ENCODE assay signal across 8 cellular contexts in genomic region chr17:40069751-40070643, GRCh38. TPM values are rescaled to one million over a fixed set of nuclear protein-coding genes. Genes with fewer than 3 reads are reported as not detected.
A peak's percentile ranks its signal among the peaks of the same experiment; 100 is the strongest.
DNase-seq lines count a peak whose midpoint lies in the region; ATAC-seq, FAIRE-seq and TF ChIP-seq lines count a peak whose summit lies in the region.

No MANE protein-coding gene starts in this region.

- no TSS peak for BruUV-seq in HepG2 (replicated peaks; lab: Mats Ljungman, UMichigan)

- H3K27me3 ChIP-seq in HepG2 (ENCODE audit: control insufficient read depth in 1 of 2, insufficient read depth in 2 of 2, low read length in 2 of 2) (no peaks in the 10 kb centered on the region), right lobe of liver (no peaks in the 10 kb centered on the region), left ventricle myocardium inferior (ENCODE audit: low read depth) (no peaks in the 10 kb centered on the region)

- peaks cover 81% of the 10 kb centered on the region for H3K4me1 Mint-ChIP-seq in stimulated activated effector memory CD8-positive, alpha-beta T cell treated with anti-CD3 and anti-CD28 coated beads, Interleukin-12 subunit alpha, Interleukin-12 subunit beta, amount 100 ng/mL, for 72 hours

- H3K36me3 ChIP-seq in HepG2 (replicated peaks in 1 of 2; ENCODE audit: control insufficient read depth in 1 of 2, insufficient read depth in 2 of 2, low read length in 2 of 2) (0 out of 5 replicates have a peak, but pooled peaks cover 1 to 4% of the 10 kb centered on the region in 2 experiments), right lobe of liver (no peaks in the 10 kb centered on the region), left ventricle myocardium inferior (peaks cover 9% of the 10 kb centered on the region)

- DNase-seq in HepG2 (ENCODE audit: low spot score) = no peak
- DNase-seq in right lobe of liver = no peak
- peak; percentile 75 for DNase-seq in NCI-H510A treated with DMSO at 0.1 percent for 48 hours (lab: John Stamatoyannopoulos, UW)
- peak; percentile 33 for DNase-seq in activated naive CD4-positive, alpha-beta T cell treated with anti-CD3 and anti-CD28 coated beads, Interleukin-2, amount 50 U/mL, for 16 hours
- DNase-seq in left ventricle myocardium inferior = no peak
- DNase-seq in stimulated activated effector memory CD8-positive, alpha-beta T cell treated with anti-CD3 and anti-CD28 coated beads, Interleukin-12 subunit alpha, Interleukin-12 subunit beta, amount 100 ng/mL, for 72 hours (ENCODE audit: low spot score in 2 of 2) = no peak
- no peak for DNase-seq in NOMO-1 (lab: John Stamatoyannopoulos, UW; ENCODE audit: unreplicated experiment in 2 of 2)

- H3K9ac ChIP-seq in HepG2 (ENCODE audit: insufficient read depth, low read depth, low read length) = no peak overlapping the region

- H3K4me1 ChIP-seq in HepG2 (ENCODE audit: insufficient read depth, low read length) (peaks cover 90% of the 10 kb centered on the region), right lobe of liver (peaks cover 2 to 40% (median 20%) of the 10 kb centered on the region in 4 donors), left ventricle myocardium inferior (peaks cover 99% of the 10 kb centered on the region)

- H3K27ac ChIP-seq in HepG2 (ENCODE audit: extremely low read length, insufficient read depth, low read length) (no peak overlapping the region), right lobe of liver (peak overlapping the region in 1 of 3 donors; percentile 18), left ventricle myocardium inferior (replicated peaks) (peak overlapping the region; percentile 100)

- H3K4me3 Mint-ChIP-seq in stimulated activated effector memory CD8-positive, alpha-beta T cell treated with anti-CD3 and anti-CD28 coated beads, Interleukin-12 subunit alpha, Interleukin-12 subunit beta, amount 100 ng/mL, for 72 hours = peak overlapping the region; percentile 83

- H3K4me3 ChIP-seq in HepG2 (replicated peaks in 1 of 3; ENCODE audit: insufficient read depth in 1 of 3, low read depth in 2 of 3, low read length in 3 of 3) = peak overlapping the region in 1 of 3 experiments; percentile 56; a peak in 1 of 6 replicates
- H3K4me3 ChIP-seq in right lobe of liver = no peak overlapping the region
- H3K4me3 ChIP-seq in left ventricle myocardium inferior = peak overlapping the region; percentile 55

- intact Hi-C loops in HepG2 (cut with micrococcal nuclease; ENCODE audit: unreplicated experiment) (no loop called here), right lobe of liver (cut with DNase I) (loop anchor here in 1 of 2 donors (10.0 kb wide), 1 partner anchor 55 kb away; the partner anchor contains the start of gene CSF3), left ventricle myocardium inferior (cut with micrococcal nuclease) (no loop called here)

- CTCF ChIA-PET in HepG2 (lab: Yijun Ruan, JAX; ENCODE audit: low intra/inter-chr PET ratio, low total read pairs) = no interaction called here

- TF ChIP-seq CTCF in HepG2 (CRISPR knock-in tag; IDR thresholded peaks at IDR 0.05) (peak; percentile 21; the same call in 1 of the 2 replicates), right lobe of liver (IDR thresholded peaks at IDR 0.05) (no peak), left ventricle myocardium inferior (IDR thresholded peaks at IDR 0.05; ENCODE audit: borderline replicate concordance) (peak; percentile 52)

- TF ChIP-seq EP300 in HepG2 (IDR thresholded peaks at IDR 0.05; ENCODE audit: low read depth in 2 of 2, low read length in 2 of 2) (no peak), HepG2 (CRISPR knock-in tag; IDR thresholded peaks at IDR 0.05; ENCODE audit: borderline replicate concordance) (no peak)

- no peaks in the 10 kb centered on the region for H3K9me3 ChIP-seq in HepG2 (ENCODE audit: low read length)
- H3K9me3 ChIP-seq in right lobe of liver = no peaks in the 10 kb centered on the region
- H3K9me3 ChIP-seq in left ventricle myocardium inferior (replicated peaks) = no peaks in the 10 kb centered on the region

- no peak for TF ChIP-seq RAD21 in HepG2 (CRISPR knock-in tag; IDR thresholded peaks at IDR 0.05)

- POLR2A ChIA-PET in HepG2 (lab: Yijun Ruan, JAX) = interaction anchor here (3.5 to 4.2 kb wide), 2 partner anchors 7 to 30 kb away, joined by 29 to 47 read pairs; partner anchors contain the start of genes NR1D1 and THRA

- ATAC-seq in HepG2 (no peak), right lobe of liver (no peak), HG03175 (IDR thresholded peaks at IDR 0.05; ENCODE audit: unreplicated experiment) (no peak)
- peak; percentile 53 for ATAC-seq in stimulated activated effector memory CD8-positive, alpha-beta T cell treated with anti-CD3 and anti-CD28 coated beads, Interleukin-12 subunit alpha, Interleukin-12 subunit beta, amount 100 ng/mL, for 72 hours

- no peak for FAIRE-seq in HepG2 (lab: Jason Lieb, UNC)

- peaks cover 10% of the 10 kb centered on the region for H3K36me3 Mint-ChIP-seq in stimulated activated effector memory CD8-positive, alpha-beta T cell treated with anti-CD3 and anti-CD28 coated beads, Interleukin-12 subunit alpha, Interleukin-12 subunit beta, amount 100 ng/mL, for 72 hours

- peak overlapping the region; percentile 80; the same call in 1 of the 2 replicates for H3K4me2 ChIP-seq in HepG2 (ENCODE audit: low read depth, low read length)

- H3K9me3 Mint-ChIP-seq in stimulated activated effector memory CD8-positive, alpha-beta T cell treated with anti-CD3 and anti-CD28 coated beads, Interleukin-12 subunit alpha, Interleukin-12 subunit beta, amount 100 ng/mL, for 72 hours = no peaks in the 10 kb centered on the region

- no peak overlapping the region for H2AFZ ChIP-seq in HepG2 (ENCODE audit: low read length)

- in situ Hi-C loops in HepG2 (cut with HindIII; ENCODE audit: extremely low pct_ligation_motif_present, low pct_unique_long_range_greater_than_20kb) = no loop called here

- peak overlapping the region; percentile 95 for H3K27ac Mint-ChIP-seq in stimulated activated effector memory CD8-positive, alpha-beta T cell treated with anti-CD3 and anti-CD28 coated beads, Interleukin-12 subunit alpha, Interleukin-12 subunit beta, amount 100 ng/mL, for 72 hours

- WGBS in HepG2 (ENCODE audit: low lambda C conversion rate) = 75% methylated on average over 13 of the region's 14 CpGs
- WGBS in right lobe of liver (ENCODE audit: insufficient coverage, low coverage, low lambda C conversion rate, missing lambda C conversion rate) = 71% methylated on average over 5 of the region's 14 CpGs

- peaks cover 2% of the 10 kb centered on the region for H3K79me2 ChIP-seq in HepG2 (ENCODE audit: insufficient read depth, low read length)

- H4K20me1 ChIP-seq in HepG2 (ENCODE audit: insufficient read depth, low read length) = no peaks in the 10 kb centered on the region

- no peak for TF ChIP-seq POLR2A in HepG2 (IDR thresholded peaks at IDR 0.05; ENCODE audit: insufficient read depth in 1 of 2, low read depth in 2 of 2, low read length in 2 of 2)
- no peak for TF ChIP-seq POLR2A in right lobe of liver (IDR thresholded peaks at IDR 0.05)

RNA-seq across cellular contexts. Expression of gene THRA, which starts 7.2 kb away (rescaled TPM):
- total RNA-seq in HepG2 (2016; rRNA removed; fragmentation: Illumina TruSeq; extraction: Trizol) (9.9 and 10.4 TPM in 2 replicates), right lobe of liver (1 to 10 TPM; 3.7 to 9.4 (median 7.7) TPM), left ventricle myocardium inferior (78.3 TPM)
- total RNA-seq in HepG2 (2016; cell fraction: cytosol; rRNA removed; fragmentation: Illumina TruSeq; extraction: Trizol; ENCODE audit: low read depth) = 4.9 and 5.0 TPM in 2 replicates
- 8.1 and 10.9 TPM in 2 replicates for total RNA-seq in HepG2 (2016; cell fraction: insoluble cytoplasmic fraction; rRNA removed; fragmentation: Illumina TruSeq; extraction: Trizol)
- 12.8 TPM in 2 replicates for total RNA-seq in HepG2 (2016; cell fraction: membrane; rRNA removed; fragmentation: Illumina TruSeq; extraction: Trizol)
- total RNA-seq in HepG2 (2016; cell fraction: nucleus; rRNA removed; fragmentation: Illumina TruSeq; extraction: Trizol) = 5.9 and 6.8 TPM in 2 replicates
- polyA plus RNA-seq in HepG2 (2011; rRNA removed) = 8.0 and 8.6 TPM in 2 replicates
- 7.7 and 8.0 TPM in 2 replicates for polyA plus RNA-seq in HepG2 (2011; cell fraction: cytosol; rRNA removed)
- polyA plus RNA-seq in HepG2 (2011; cell fraction: nucleus; rRNA removed) = 12.1 and 13.6 TPM in 2 replicates
- polyA plus RNA-seq in HepG2 (2012) = 11.6 and 15.5 TPM in 2 replicates
- 4.3 TPM in 2 replicates for polyA plus RNA-seq in HepG2 (2016; cell fraction: cytosol; fragmentation: Illumina TruSeq; extraction: Trizol; ENCODE audit: low read depth)
- polyA plus RNA-seq in HepG2 (2016; cell fraction: insoluble cytoplasmic fraction; fragmentation: Illumina TruSeq; extraction: Trizol; ENCODE audit: low read depth) = 8.0 and 12.4 TPM in 2 replicates
- 9.9 and 10.7 TPM in 2 replicates for polyA plus RNA-seq in HepG2 (2016; cell fraction: membrane; fragmentation: Illumina TruSeq; extraction: Trizol; ENCODE audit: low read depth)
- 11.5 and 12.3 TPM in 2 replicates for polyA plus RNA-seq in HepG2 (2016; cell fraction: nucleus; fragmentation: Illumina TruSeq; extraction: Trizol; ENCODE audit: insufficient read depth, low read depth)
- polyA minus RNA-seq in HepG2 (2011; rRNA and poly(A)+ RNA removed; ENCODE audit: low replicate concordance) = 14.3 and 17.9 TPM in 2 replicates
- 5.3 and 7.4 TPM in 2 replicates for polyA minus RNA-seq in HepG2 (2011; cell fraction: cytosol; rRNA and poly(A)+ RNA removed)
- polyA minus RNA-seq in HepG2 (2011; cell fraction: nucleus; rRNA and poly(A)+ RNA removed) = 7.2 and 7.5 TPM in 2 replicates

RNA-seq across cellular contexts. Expression of gene MED24, which starts 15.8 kb away (rescaled TPM):
- total RNA-seq in HepG2 (2016; rRNA removed; fragmentation: Illumina TruSeq; extraction: Trizol) (51.1 and 66.5 TPM in 2 replicates), right lobe of liver (10 to 100 TPM; 29.0 to 38.2 (median 35.9) TPM), left ventricle myocardium inferior (58.2 TPM)
- total RNA-seq in HepG2 (2016; cell fraction: cytosol; rRNA removed; fragmentation: Illumina TruSeq; extraction: Trizol; ENCODE audit: low read depth) = 14.5 and 17.6 TPM in 2 replicates
- 50.7 and 65.1 TPM in 2 replicates for total RNA-seq in HepG2 (2016; cell fraction: insoluble cytoplasmic fraction; rRNA removed; fragmentation: Illumina TruSeq; extraction: Trizol)
- total RNA-seq in HepG2 (2016; cell fraction: membrane; rRNA removed; fragmentation: Illumina TruSeq; extraction: Trizol) = 26.0 and 27.2 TPM in 2 replicates
- 65.1 and 70.6 TPM in 2 replicates for total RNA-seq in HepG2 (2016; cell fraction: nucleus; rRNA removed; fragmentation: Illumina TruSeq; extraction: Trizol)
- polyA plus RNA-seq in HepG2 (2011; rRNA removed) = 67.7 and 78.0 TPM in 2 replicates
- 28.7 and 32.2 TPM in 2 replicates for polyA plus RNA-seq in HepG2 (2011; cell fraction: cytosol; rRNA removed)
- 613 and 896 TPM in 2 replicates for polyA plus RNA-seq in HepG2 (2011; cell fraction: nucleus; rRNA removed)
- 70.6 and 74.6 TPM in 2 replicates for polyA plus RNA-seq in HepG2 (2012)
- polyA plus RNA-seq in HepG2 (2016; cell fraction: cytosol; fragmentation: Illumina TruSeq; extraction: Trizol; ENCODE audit: low read depth) = 9.7 and 12.0 TPM in 2 replicates
- 46.8 and 59.5 TPM in 2 replicates for polyA plus RNA-seq in HepG2 (2016; cell fraction: insoluble cytoplasmic fraction; fragmentation: Illumina TruSeq; extraction: Trizol; ENCODE audit: low read depth)
- polyA plus RNA-seq in HepG2 (2016; cell fraction: membrane; fragmentation: Illumina TruSeq; extraction: Trizol; ENCODE audit: low read depth) = 20.4 and 23.8 TPM in 2 replicates
- polyA plus RNA-seq in HepG2 (2016; cell fraction: nucleus; fragmentation: Illumina TruSeq; extraction: Trizol; ENCODE audit: insufficient read depth, low read depth) = 182 and 188 TPM in 2 replicates
- polyA minus RNA-seq in HepG2 (2011; rRNA and poly(A)+ RNA removed; ENCODE audit: low replicate concordance) = 133 and 240 TPM in 2 replicates
- 49.1 and 58.4 TPM in 2 replicates for polyA minus RNA-seq in HepG2 (2011; cell fraction: cytosol; rRNA and poly(A)+ RNA removed)
- polyA minus RNA-seq in HepG2 (2011; cell fraction: nucleus; rRNA and poly(A)+ RNA removed) = 159 and 161 TPM in 2 replicates

RNA-seq across cellular contexts. Expression of gene NR1D1, which starts 30.4 kb away (rescaled TPM):
- total RNA-seq in HepG2 (2016; rRNA removed; fragmentation: Illumina TruSeq; extraction: Trizol) = 1.4 and 2.1 TPM in 2 replicates
- 0.88 and 1.1 TPM in 2 replicates for total RNA-seq in HepG2 (2016; cell fraction: cytosol; rRNA removed; fragmentation: Illumina TruSeq; extraction: Trizol; ENCODE audit: low read depth)
- 1.2 and 1.8 TPM in 2 replicates for total RNA-seq in HepG2 (2016; cell fraction: insoluble cytoplasmic fraction; rRNA removed; fragmentation: Illumina TruSeq; extraction: Trizol)
- total RNA-seq in HepG2 (2016; cell fraction: membrane; rRNA removed; fragmentation: Illumina TruSeq; extraction: Trizol) = 2.2 and 2.4 TPM in 2 replicates
- total RNA-seq in HepG2 (2016; cell fraction: nucleus; rRNA removed; fragmentation: Illumina TruSeq; extraction: Trizol) = 3.4 and 4.3 TPM in 2 replicates
- 2.7 and 3.6 TPM in 2 replicates for polyA plus RNA-seq in HepG2 (2011; rRNA removed)
- 1.5 and 1.6 TPM in 2 replicates for polyA plus RNA-seq in HepG2 (2011; cell fraction: cytosol; rRNA removed)
- 20.3 and 22.7 TPM in 2 replicates for polyA plus RNA-seq in HepG2 (2011; cell fraction: nucleus; rRNA removed)
- 11.1 and 19.6 TPM in 2 replicates for polyA plus RNA-seq in HepG2 (2012)
- polyA plus RNA-seq in HepG2 (2016; cell fraction: cytosol; fragmentation: Illumina TruSeq; extraction: Trizol; ENCODE audit: low read depth) = 0.95 and 1.1 TPM in 2 replicates
- polyA plus RNA-seq in HepG2 (2016; cell fraction: insoluble cytoplasmic fraction; fragmentation: Illumina TruSeq; extraction: Trizol; ENCODE audit: low read depth) = 3.8 and 5.8 TPM in 2 replicates
- 2.5 and 3.4 TPM in 2 replicates for polyA plus RNA-seq in HepG2 (2016; cell fraction: membrane; fragmentation: Illumina TruSeq; extraction: Trizol; ENCODE audit: low read depth)
- polyA plus RNA-seq in HepG2 (2016; cell fraction: nucleus; fragmentation: Illumina TruSeq; extraction: Trizol; ENCODE audit: insufficient read depth, low read depth) = 9.5 and 10.0 TPM in 2 replicates
- polyA minus RNA-seq in HepG2 (2011; rRNA and poly(A)+ RNA removed; ENCODE audit: low replicate concordance) = 3.3 and 6.7 TPM in 2 replicates
- polyA minus RNA-seq in HepG2 (2011; cell fraction: cytosol; rRNA and poly(A)+ RNA removed) = 4.5 and 6.5 TPM in 2 replicates
- 7.6 and 8.1 TPM in 2 replicates for polyA minus RNA-seq in HepG2 (2011; cell fraction: nucleus; rRNA and poly(A)+ RNA removed)
- total RNA-seq in right lobe of liver = 10 to 100 TPM in 4 of 6 experiments, 1 to 10 TPM in 2; 6.9 to 29.8 (median 16.0) TPM
- 19.1 TPM for total RNA-seq in left ventricle myocardium inferior

RNA-seq across cellular contexts. Expression of gene MSL1, which starts 51.8 kb away (rescaled TPM):
- total RNA-seq in HepG2 (2016; rRNA removed; fragmentation: Illumina TruSeq; extraction: Trizol) = 76.1 and 88.5 TPM in 2 replicates
- 23.3 and 23.6 TPM in 2 replicates for total RNA-seq in HepG2 (2016; cell fraction: cytosol; rRNA removed; fragmentation: Illumina TruSeq; extraction: Trizol; ENCODE audit: low read depth)
- total RNA-seq in HepG2 (2016; cell fraction: insoluble cytoplasmic fraction; rRNA removed; fragmentation: Illumina TruSeq; extraction: Trizol) = 62.6 and 89.2 TPM in 2 replicates
- total RNA-seq in HepG2 (2016; cell fraction: membrane; rRNA removed; fragmentation: Illumina TruSeq; extraction: Trizol) = 50.5 and 57.1 TPM in 2 replicates
- total RNA-seq in HepG2 (2016; cell fraction: nucleus; rRNA removed; fragmentation: Illumina TruSeq; extraction: Trizol) = 82.0 and 93.0 TPM in 2 replicates
- 54.6 and 63.8 TPM in 2 replicates for polyA plus RNA-seq in HepG2 (2011; rRNA removed)
- 19.7 and 28.8 TPM in 2 replicates for polyA plus RNA-seq in HepG2 (2011; cell fraction: cytosol; rRNA removed)
- polyA plus RNA-seq in HepG2 (2011; cell fraction: nucleus; rRNA removed) = 90.9 and 114 TPM in 2 replicates
- polyA plus RNA-seq in HepG2 (2012) = 89.3 and 98.8 TPM in 2 replicates
- polyA plus RNA-seq in HepG2 (2016; cell fraction: cytosol; fragmentation: Illumina TruSeq; extraction: Trizol; ENCODE audit: low read depth) = 10.1 and 10.5 TPM in 2 replicates
- 77.5 and 94.3 TPM in 2 replicates for polyA plus RNA-seq in HepG2 (2016; cell fraction: insoluble cytoplasmic fraction; fragmentation: Illumina TruSeq; extraction: Trizol; ENCODE audit: low read depth)
- 34.7 and 36.6 TPM in 2 replicates for polyA plus RNA-seq in HepG2 (2016; cell fraction: membrane; fragmentation: Illumina TruSeq; extraction: Trizol; ENCODE audit: low read depth)
- polyA plus RNA-seq in HepG2 (2016; cell fraction: nucleus; fragmentation: Illumina TruSeq; extraction: Trizol; ENCODE audit: insufficient read depth, low read depth) = 173 TPM in 2 replicates
- polyA minus RNA-seq in HepG2 (2011; rRNA and poly(A)+ RNA removed; ENCODE audit: low replicate concordance) = 21.1 and 21.8 TPM in 2 replicates
- polyA minus RNA-seq in HepG2 (2011; cell fraction: cytosol; rRNA and poly(A)+ RNA removed) = 50.3 and 50.4 TPM in 2 replicates
- polyA minus RNA-seq in HepG2 (2011; cell fraction: nucleus; rRNA and poly(A)+ RNA removed) = 107 and 131 TPM in 2 replicates
- 10 to 100 TPM; 31.1 to 43.8 (median 36.0) TPM for total RNA-seq in right lobe of liver
- total RNA-seq in left ventricle myocardium inferior = 39.8 TPM

RNA-seq across cellular contexts. Expression of gene CSF3, which starts 54.8 kb away (rescaled TPM):
- total RNA-seq in HepG2 (2016; rRNA removed; fragmentation: Illumina TruSeq; extraction: Trizol) = not detected in 2 replicates
- not detected in 2 replicates for total RNA-seq in HepG2 (2016; cell fraction: cytosol; rRNA removed; fragmentation: Illumina TruSeq; extraction: Trizol; ENCODE audit: low read depth)
- total RNA-seq in HepG2 (2016; cell fraction: insoluble cytoplasmic fraction; rRNA removed; fragmentation: Illumina TruSeq; extraction: Trizol) = not detected in 2 replicates
- total RNA-seq in HepG2 (2016; cell fraction: membrane; rRNA removed; fragmentation: Illumina TruSeq; extraction: Trizol) = not detected in 2 replicates
- not detected in 2 replicates for total RNA-seq in HepG2 (2016; cell fraction: nucleus; rRNA removed; fragmentation: Illumina TruSeq; extraction: Trizol)
- polyA plus RNA-seq in HepG2 (2011; rRNA removed) = 0.07 and 0.09 TPM in 2 replicates
- 0.03 and 0.12 TPM in 2 replicates for polyA plus RNA-seq in HepG2 (2011; cell fraction: cytosol; rRNA removed)
- polyA plus RNA-seq in HepG2 (2011; cell fraction: nucleus; rRNA removed) = 0.23 and 0.47 TPM in 2 replicates
- polyA plus RNA-seq in HepG2 (2012) = not detected in 2 replicates
- polyA plus RNA-seq in HepG2 (2016; cell fraction: cytosol; fragmentation: Illumina TruSeq; extraction: Trizol; ENCODE audit: low read depth) = not detected in 2 replicates
- polyA plus RNA-seq in HepG2 (2016; cell fraction: insoluble cytoplasmic fraction; fragmentation: Illumina TruSeq; extraction: Trizol; ENCODE audit: low read depth) = not detected in 2 replicates
- polyA plus RNA-seq in HepG2 (2016; cell fraction: membrane; fragmentation: Illumina TruSeq; extraction: Trizol; ENCODE audit: low read depth) = not detected in 2 replicates
- 0.39 TPM in 1 of 2 replicates, not detected in the other for polyA plus RNA-seq in HepG2 (2016; cell fraction: nucleus; fragmentation: Illumina TruSeq; extraction: Trizol; ENCODE audit: insufficient read depth, low read depth)
- polyA minus RNA-seq in HepG2 (2011; rRNA and poly(A)+ RNA removed; ENCODE audit: low replicate concordance) = 0.40 TPM in 1 of 2 replicates, not detected in the other
- not detected in 2 replicates for polyA minus RNA-seq in HepG2 (2011; cell fraction: cytosol; rRNA and poly(A)+ RNA removed)
- not detected in 2 replicates for polyA minus RNA-seq in HepG2 (2011; cell fraction: nucleus; rRNA and poly(A)+ RNA removed)
- under 1 TPM in 1 of 6 experiments, not detected in 5; 0.31 TPM for total RNA-seq in right lobe of liver
- not detected for total RNA-seq in left ventricle myocardium inferior

Comparison
In these comparisons a context has a peak if more than half of its experiments do, and no peak if none do; other contexts are left out.
1. CTCF ChIP-seq: peak in HepG2 (single experiment) and left ventricle myocardium inferior (single experiment); none in right lobe of liver (0 of 4).
2. DNase-seq: peak in NCI-H510A treated with DMSO at 0.1 percent for 48 hours (single experiment) and activated naive CD4-positive, alpha-beta T cell treated with anti-CD3 and anti-CD28 coated beads, Interleukin-2, amount 50 U/mL, for 16 hours (single experiment); none in HepG2 (single experiment), right lobe of liver (0 of 3), left ventricle myocardium inferior (single experiment), stimulated activated effector memory CD8-positive, alpha-beta T cell treated with anti-CD3 and anti-CD28 coated beads, Interleukin-12 subunit alpha, Interleukin-12 subunit beta, amount 100 ng/mL, for 72 hours (0 of 2) and NOMO-1 (0 of 2).